In genomic region chr22:23760056-23760455, GRCh38 we compare ENCODE assay signal across 1 cellular context.
TF ChIP-seq lines count a peak whose summit lies in the region.

No MANE protein-coding gene starts in this region.

TF ChIP-seq in K562, 482 proteins besides CTCF, POLR2A, EP300 and RAD21:
- TF ChIP-seq HMG20A (CRISPR knock-in tag; conservative IDR thresholded peaks at IDR 0.05) (no peak), RBM25 (IDR thresholded peaks at IDR 0.05; ENCODE audit: low read depth, low read length, severe bottlenecking) (peak; percentile 55), KDM1A (IDR thresholded peaks at IDR 0.05) (peak; percentile 14 to 31; a peak in 1 of 4 replicates), BCOR (IDR thresholded peaks at IDR 0.05) (peak; percentile 45; the same call in 1 of the 2 replicates)
